ENCODE assay signal across 17 cellular contexts in genomic region chr10:60853672-60854071, GRCh38.
DNase-seq lines count a peak whose midpoint lies in the region; ATAC-seq and TF ChIP-seq lines count a peak whose summit lies in the region.
"Had no signal": no experiment of that assay in that cellular context is flagged by ENCODE, and none has a peak within 500 bp of the region (broad histone marks: within the 10 kb centered on the region; RNA-seq: fewer than 3 reads in every experiment).

No MANE protein-coding gene starts in this region.

- no peak for DNase-seq in left ventricle myocardium inferior
- no peak for DNase-seq in left cardiac atrium
- peak; percentile 48 for DNase-seq in myocyte (ENCODE audit: low read depth)
- DNase-seq in psoas muscle, result no peak
- DNase-seq in stimulated activated effector memory CD8-positive, alpha-beta T cell treated with anti-CD3 and anti-CD28 coated beads, Interleukin-12 subunit alpha, Interleukin-12 subunit beta, amount 100 ng/mL, for 72 hours (ENCODE audit: low spot score in 2 of 2), result no peak
- no peak for DNase-seq in NCI-H2196 (lab: John Stamatoyannopoulos, UW; ENCODE audit: unreplicated experiment)
- DNase-seq: C1 segment of cervical spinal cord; Calu3; CD4-positive, alpha-beta memory T cell; COR-L47; DMS53; DMS79 treated with DMSO at 0.1 percent for 48 hours; GF-D8; H9 had no signal

- H3K4me1 ChIP-seq in left ventricle myocardium inferior, result peaks cover 27% of the 10 kb centered on the region
- peaks cover 40% of the 10 kb centered on the region for H3K4me1 ChIP-seq in psoas muscle
- peaks cover 38 to 54% (median 43%) of the 10 kb centered on the region in 3 donors for H3K4me1 ChIP-seq in skeletal muscle tissue (ENCODE audit: control insufficient read depth in 3 of 3, insufficient read depth in 3 of 3, low read length in 3 of 3)

- H3K36me3 Mint-ChIP-seq in stimulated activated effector memory CD8-positive, alpha-beta T cell treated with anti-CD3 and anti-CD28 coated beads, Interleukin-12 subunit alpha, Interleukin-12 subunit beta, amount 100 ng/mL, for 72 hours, result no peaks in the 10 kb centered on the region
- H3K36me3 Mint-ChIP-seq: CD4-positive, alpha-beta memory T cell had no signal

- H3K9me3 ChIP-seq in left ventricle myocardium inferior (replicated peaks), result peaks cover 8% of the 10 kb centered on the region
- H3K9me3 ChIP-seq in psoas muscle, result no peaks in the 10 kb centered on the region
- H3K9me3 ChIP-seq in skeletal muscle tissue (ENCODE audit: control insufficient read depth in 3 of 3, low read length in 3 of 3), result peaks cover 0 to 7% (median 2%) of the 10 kb centered on the region in 3 donors

- H3K4me1 Mint-ChIP-seq in stimulated activated effector memory CD8-positive, alpha-beta T cell treated with anti-CD3 and anti-CD28 coated beads, Interleukin-12 subunit alpha, Interleukin-12 subunit beta, amount 100 ng/mL, for 72 hours, result no peaks in the 10 kb centered on the region
- H3K4me1 Mint-ChIP-seq: CD4-positive, alpha-beta memory T cell; GM23338 had no signal

- no peaks in the 10 kb centered on the region for H3K36me3 ChIP-seq in left ventricle myocardium inferior
- H3K36me3 ChIP-seq in psoas muscle (ENCODE audit: insufficient read depth in 1 of 2, low read depth in 1 of 2), result no peaks in the 10 kb centered on the region
- H3K36me3 ChIP-seq in skeletal muscle tissue (ENCODE audit: control insufficient read depth in 3 of 3, insufficient read depth in 3 of 3, low read length in 3 of 3), result no peaks in the 10 kb centered on the region

- no peak for TF ChIP-seq CTCF in left ventricle myocardium inferior (IDR thresholded peaks at IDR 0.05; ENCODE audit: borderline replicate concordance)
- TF ChIP-seq CTCF in psoas muscle (IDR thresholded peaks at IDR 0.05), result no peak

- no peak overlapping the region for H3K27ac Mint-ChIP-seq in stimulated activated effector memory CD8-positive, alpha-beta T cell treated with anti-CD3 and anti-CD28 coated beads, Interleukin-12 subunit alpha, Interleukin-12 subunit beta, amount 100 ng/mL, for 72 hours
- H3K27ac Mint-ChIP-seq: CD4-positive, alpha-beta memory T cell; GM23338; H9 had no signal

- no peaks in the 10 kb centered on the region for H3K9me3 Mint-ChIP-seq in stimulated activated effector memory CD8-positive, alpha-beta T cell treated with anti-CD3 and anti-CD28 coated beads, Interleukin-12 subunit alpha, Interleukin-12 subunit beta, amount 100 ng/mL, for 72 hours
- H3K9me3 Mint-ChIP-seq: GM23338 had no signal

- peak overlapping the region; percentile 55 for H3K27ac ChIP-seq in left ventricle myocardium inferior (replicated peaks)
- H3K27ac ChIP-seq in psoas muscle, result peak overlapping the region; percentile 96
- H3K27ac ChIP-seq in skeletal muscle tissue (ENCODE audit: low read depth, low read length), result peak overlapping the region; percentile 93

- 69 to 74% (median 70%) methylated on average over 2 of the region's 2 CpGs for WGBS in psoas muscle, 3 donors

- H3K9ac ChIP-seq in skeletal muscle tissue (ENCODE audit: low read depth in 1 of 3, low read length in 3 of 3), result peak overlapping the region in 2 of 3 donors; percentile 10 to 21

- intact Hi-C loops in left ventricle myocardium inferior (cut with micrococcal nuclease) (no loop called here), left cardiac atrium (cut with DNase I) (no loop called here), psoas muscle (cut with DNase I) (loop anchor here in 1 of 2 donors (5.0 kb wide), 1 partner anchor 89 kb away; the partner anchor contains the start of gene RHOBTB1)

- ATAC-seq in left cardiac atrium, result no peak
- ATAC-seq in psoas muscle, result no peak
- no peak for ATAC-seq in stimulated activated effector memory CD8-positive, alpha-beta T cell treated with anti-CD3 and anti-CD28 coated beads, Interleukin-12 subunit alpha, Interleukin-12 subunit beta, amount 100 ng/mL, for 72 hours
- ATAC-seq: GM23338, HCT116 had no signal

- H3K4me3 ChIP-seq in left ventricle myocardium inferior, result no peak overlapping the region
- H3K4me3 ChIP-seq in psoas muscle, result no peak overlapping the region
- H3K4me3 ChIP-seq in skeletal muscle tissue (ENCODE audit: low read length in 3 of 3), result peak overlapping the region in 1 of 3 donors; percentile 30
- H3K4me3 ChIP-seq: GM23338 had no signal

- H3K27me3 ChIP-seq in left ventricle myocardium inferior (ENCODE audit: low read depth) (no peaks in the 10 kb centered on the region), psoas muscle (ENCODE audit: insufficient read depth in 3 of 3, low read length in 2 of 3) (no peaks in the 10 kb centered on the region), skeletal muscle tissue (ENCODE audit: control insufficient read depth in 3 of 3, insufficient read depth in 3 of 3, low read length in 3 of 3) (no peaks in the 10 kb centered on the region)

- no peak overlapping the region for H3K4me3 Mint-ChIP-seq in stimulated activated effector memory CD8-positive, alpha-beta T cell treated with anti-CD3 and anti-CD28 coated beads, Interleukin-12 subunit alpha, Interleukin-12 subunit beta, amount 100 ng/mL, for 72 hours
- H3K4me3 Mint-ChIP-seq: CD4-positive, alpha-beta memory T cell; GM23338; H9 had no signal
